In the genomic region with DNA sequence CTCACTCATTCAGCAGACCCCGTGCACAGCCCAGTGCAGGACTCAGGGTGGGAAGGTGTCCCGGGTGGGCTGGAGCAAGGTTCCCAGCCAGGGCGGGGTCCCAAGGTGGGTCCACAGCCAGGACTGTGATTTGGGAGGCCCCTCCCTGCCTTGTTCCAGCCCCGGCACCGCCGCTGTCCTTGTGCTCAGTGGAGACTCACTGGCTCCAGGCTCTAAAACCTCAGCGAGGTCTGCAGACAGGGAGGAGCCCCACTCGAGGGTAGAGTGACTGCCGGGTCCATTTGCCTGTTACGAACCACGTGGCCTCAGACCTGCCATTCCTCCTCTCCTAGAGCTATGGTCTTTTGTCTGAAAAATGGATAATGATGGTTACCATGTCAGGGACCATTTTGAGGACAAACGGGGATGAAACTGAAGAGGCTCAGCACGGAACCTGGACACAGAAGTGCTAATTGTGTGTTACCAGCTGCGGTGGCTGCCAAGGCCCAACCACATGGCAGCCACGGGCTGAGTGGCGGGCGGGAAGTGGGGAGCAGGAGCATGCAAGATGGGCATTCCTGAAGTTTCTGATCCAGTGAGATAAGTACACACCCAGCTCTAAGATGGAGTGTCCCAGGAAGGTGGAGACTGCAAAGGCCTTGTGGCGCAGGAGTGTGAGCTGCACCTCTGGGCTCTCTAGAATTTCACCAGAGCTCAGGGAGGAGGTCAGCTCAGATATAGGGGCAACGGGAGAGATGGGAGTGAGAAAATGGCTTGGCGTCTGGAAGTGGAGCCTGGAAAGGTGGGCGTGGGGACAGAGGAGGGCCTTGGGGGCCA, we compare ENCODE assay signal across 10 cellular contexts.
DNase-seq lines count a peak whose midpoint lies in the region; ATAC-seq and TF ChIP-seq lines count a peak whose summit lies in the region.
"Had no signal": no experiment of that assay in that cellular context is flagged by ENCODE, and none has a peak within 500 bp of the region (broad histone marks: within the 10 kb centered on the region; RNA-seq: fewer than 3 reads in every experiment).

No MANE protein-coding gene starts in this region.

- no peaks in the 10 kb centered on the region for H3K9me3 ChIP-seq in T-helper 17 cell (ENCODE audit: control insufficient read depth, low read length, poor library complexity, severe bottlenecking)
- H3K9me3 ChIP-seq in duodenal mucosa (ENCODE audit: control insufficient read depth in 1 of 2, low read length in 2 of 2): no peaks in the 10 kb centered on the region
- no peaks in the 10 kb centered on the region for H3K9me3 ChIP-seq in smooth muscle cell (replicated peaks; ENCODE audit: low read depth)

- ATAC-seq in T-helper 17 cell: no peak
- ATAC-seq in GM18873 (IDR thresholded peaks at IDR 0.05; ENCODE audit: low FRiP score, unreplicated experiment): no peak

- peak overlapping the region; percentile 44 for H3K27ac ChIP-seq in duodenal mucosa (ENCODE audit: low read depth, low read length)
- peak overlapping the region; percentile 64 for H3K27ac ChIP-seq in smooth muscle cell (ENCODE audit: low read depth)
- H3K27ac ChIP-seq: WERI-Rb-1 had no signal

- H3K27ac Mint-ChIP-seq in T-helper 17 cell: peak overlapping the region; percentile 99

- no peak overlapping the region for H2AFZ ChIP-seq in smooth muscle cell (ENCODE audit: low read depth)

- H3K27me3 ChIP-seq in duodenal mucosa (ENCODE audit: control insufficient read depth in 1 of 2, insufficient read depth in 2 of 2, low read length in 2 of 2) (no peaks in the 10 kb centered on the region), smooth muscle cell (ENCODE audit: low read depth) (no peaks in the 10 kb centered on the region)

- peak overlapping the region; percentile 96 for H3K4me3 Mint-ChIP-seq in T-helper 17 cell

- peaks cover 19% of the 10 kb centered on the region for H3F3A ChIP-seq in smooth muscle cell (ENCODE audit: low read depth)

- no peak for TF ChIP-seq CTCF in GM12865 (IDR thresholded peaks at IDR 0.05; ENCODE audit: insufficient read depth, low read depth, low read length, missing control alignments)
- TF ChIP-seq CTCF in smooth muscle cell (IDR thresholded peaks at IDR 0.05; ENCODE audit: borderline replicate concordance, insufficient read depth, poor library complexity, severe bottlenecking): no peak

- H3K36me3 ChIP-seq in duodenal mucosa (ENCODE audit: control insufficient read depth in 1 of 2, insufficient read depth in 2 of 2, low read length in 2 of 2) (peaks cover 0 to 3% of the 10 kb centered on the region in 2 donors), smooth muscle cell (ENCODE audit: low read depth) (no peaks in the 10 kb centered on the region)

- H4K20me1 ChIP-seq in smooth muscle cell (ENCODE audit: low read depth): peaks cover 100% of the 10 kb centered on the region

- H3K9ac ChIP-seq in duodenal mucosa (ENCODE audit: low read depth in 1 of 2, low read length in 2 of 2) (peak overlapping the region; percentile 26 to 57), smooth muscle cell (ENCODE audit: low read depth) (no peak overlapping the region)

- peaks cover 12% of the 10 kb centered on the region for H3K36me3 Mint-ChIP-seq in T-helper 17 cell (ENCODE audit: low read depth)

- H3K27me3 Mint-ChIP-seq in T-helper 17 cell: no peaks in the 10 kb centered on the region

- peak overlapping the region; percentile 54 for H3K4me2 ChIP-seq in smooth muscle cell

- peaks cover 59% of the 10 kb centered on the region for H3K4me1 Mint-ChIP-seq in T-helper 17 cell

- peaks cover 74 to 78% of the 10 kb centered on the region in 2 donors for H3K4me1 ChIP-seq in duodenal mucosa (ENCODE audit: control insufficient read depth in 1 of 2, insufficient read depth in 2 of 2, low read length in 2 of 2)
- H3K4me1 ChIP-seq in smooth muscle cell (ENCODE audit: low read depth): peaks cover 63% of the 10 kb centered on the region

- 58% methylated on average over 21 of the region's 21 CpGs for WGBS in smooth muscle cell (ENCODE audit: low lambda C conversion rate)

- DNase-seq in GM12865 (ENCODE audit: low read depth) (peak; percentile 77), T-helper 17 cell (no peak), smooth muscle cell (lab: John Stamatoyannopoulos, UW; ENCODE audit: unreplicated experiment) (no peak), NCI-H446 (lab: John Stamatoyannopoulos, UW) (no peak), NCI-H2029 treated with DMSO at 0.1 percent for 48 hours (lab: John Stamatoyannopoulos, UW) (no peak), DMS53 treated with DMSO at 0.1 percent for 48 hours (lab: John Stamatoyannopoulos, UW; ENCODE audit: unreplicated experiment) (no peak)
- DNase-seq: EL, WERI-Rb-1 had no signal

- H3K79me2 ChIP-seq in smooth muscle cell (ENCODE audit: low read depth): peaks cover 91% of the 10 kb centered on the region

- peak overlapping the region; percentile 91 for H3K4me3 ChIP-seq in GM12865 (ENCODE audit: low read depth, low read length)
- H3K4me3 ChIP-seq in duodenal mucosa (ENCODE audit: low read depth in 1 of 2, low read length in 2 of 2): peak overlapping the region; percentile 25 to 36
- H3K4me3 ChIP-seq in smooth muscle cell: no peak overlapping the region
